10 cellular contexts compared by ENCODE assay signal in genomic region chr4:163542275-163542674, GRCh38. TPM values are rescaled to one million over a fixed set of nuclear protein-coding genes. Genes with fewer than 3 reads are reported as not detected.
DNase-seq lines count a peak whose midpoint lies in the region; ATAC-seq and TF ChIP-seq lines count a peak whose summit lies in the region.
"Had no signal": no experiment of that assay in that cellular context is flagged by ENCODE, and none has a peak within 500 bp of the region (broad histone marks: within the 10 kb centered on the region; RNA-seq: fewer than 3 reads in every experiment).

No MANE protein-coding gene starts in this region.

- no peaks in the 10 kb centered on the region for H3K9me3 Mint-ChIP-seq in WTC11

- CTCF ChIA-PET in HEK293 (lab: Yijun Ruan, JAX) (interaction anchor here (1.2 kb wide), 1 partner anchor 13 kb away, joined by 5 read pairs; no protein-coding TSS in a partner anchor), WTC11 (lab: Charles Lee) (no interaction called here)

- TF ChIP-seq CTCF in HEK293 (tag by site-specific recombination; IDR thresholded peaks at IDR 0.05) (no peak), WTC11 (IDR thresholded peaks at IDR 0.05) (no peak)

- no peak overlapping the region for H3K27ac ChIP-seq in HEK293 (ENCODE audit: extremely low read depth, low read depth, low read length)

- no peaks in the 10 kb centered on the region for H3K36me3 Mint-ChIP-seq in WTC11

- H3K9me3 ChIP-seq in HEK293 (ENCODE audit: control insufficient read depth, insufficient read depth, low read depth, low read length): no peaks in the 10 kb centered on the region

- ATAC-seq in WTC11: peak; percentile 19
- no peak for ATAC-seq in HG03139 (IDR thresholded peaks at IDR 0.05; ENCODE audit: unreplicated experiment)

- POLR2A ChIA-PET in HEK293 (lab: Yijun Ruan, JAX): no interaction called here
- POLR2A ChIA-PET in WTC11 (lab: Charles Lee): interaction anchor here (0.5 kb wide), 1 partner anchor 981 kb away, joined by 3 read pairs; no protein-coding TSS in a partner anchor

- peaks cover 8% of the 10 kb centered on the region for H3K4me1 Mint-ChIP-seq in WTC11

- no peak overlapping the region for H3K4me3 Mint-ChIP-seq in WTC11

- H3K27ac Mint-ChIP-seq in WTC11: no peak overlapping the region

- DNase-seq in A172 (ENCODE audit: low spot score) (peak; percentile 58), WTC11 (ENCODE audit: low spot score) (no peak), iris pigment epithelial cell (ENCODE audit: low read depth) (peak; percentile 70), anterior cingulate cortex (lab: John Stamatoyannopoulos, UW) (no peak)
- no peak for DNase-seq in activated naive CD4-positive, alpha-beta T cell treated with Interleukin-2 at 50 U/mL for 16 hours
- DNase-seq in central memory CD4-positive, alpha-beta T cell: no peak
- DNase-seq: activated T-cell treated with anti-CD3 and anti-CD28 coated beads, Interleukin-2, amount 50 U/mL, for 48 hours; NCI-H2171 had no signal

- no peak overlapping the region for H3K4me3 ChIP-seq in HEK293 (ENCODE audit: low read depth, low read length)

- H3K27me3 Mint-ChIP-seq in WTC11 (ENCODE audit: low read depth): no peaks in the 10 kb centered on the region

- H3K4me1 ChIP-seq in HEK293 (ENCODE audit: control insufficient read depth, insufficient read depth, low read length): no peaks in the 10 kb centered on the region

- no peaks in the 10 kb centered on the region for H3K36me3 ChIP-seq in HEK293 (ENCODE audit: control insufficient read depth in 2 of 2, insufficient read depth in 1 of 2, low read length in 2 of 2)

TF ChIP-seq in HEK293, 187 proteins besides CTCF, POLR2A, EP300 and RAD21:
- TF ChIP-seq ZNF501 (tag by site-specific recombination; IDR thresholded peaks at IDR 0.05) (no peak), ZNF10 (tag by site-specific recombination; IDR thresholded peaks at IDR 0.05) (peak; percentile 52; the same call in 1 of the 2 replicates)
TF ChIP-seq in HEK293: peak in this region for 1.

TF ChIP-seq in WTC11, 78 proteins besides CTCF, POLR2A, EP300 and RAD21:
- TF ChIP-seq MYBL2 (CRISPR knock-in tag; IDR thresholded peaks at IDR 0.05) (no peak), E2F5 (CRISPR knock-in tag; IDR thresholded peaks at IDR 0.05) (no peak), ZNF138 (CRISPR knock-in tag; conservative IDR thresholded peaks at IDR 0.05) (no peak), ELF4 (CRISPR knock-in tag; IDR thresholded peaks at IDR 0.05; ENCODE audit: low read depth) (no peak), JAZF1 (CRISPR knock-in tag; IDR thresholded peaks at IDR 0.05) (no peak), ZNF532 (CRISPR knock-in tag; IDR thresholded peaks at IDR 0.05; ENCODE audit: borderline replicate concordance) (no peak), ZNF425 (CRISPR knock-in tag; conservative IDR thresholded peaks at IDR 0.05) (no peak), ZNF396 (CRISPR knock-in tag; IDR thresholded peaks at IDR 0.05; ENCODE audit: borderline replicate concordance) (no peak), FOXJ3 (CRISPR knock-in tag; IDR thresholded peaks at IDR 0.05; ENCODE audit: borderline replicate concordance) (no peak), USF2 (CRISPR knock-in tag; IDR thresholded peaks at IDR 0.05) (no peak), HMGXB4 (CRISPR knock-in tag; IDR thresholded peaks at IDR 0.05) (no peak), ZSCAN18 (CRISPR knock-in tag; IDR thresholded peaks at IDR 0.05) (no peak)

RNA-seq across cellular contexts. Expression of gene TMA16, which starts 47.8 kb away (rescaled TPM):
- total RNA-seq in A172 (2014; rRNA removed; shearing (Covaris generic)): 54.5 and 72.0 TPM in 2 replicates
- 63.7 to 64.9 TPM (median 64.8 TPM) in 3 replicates for total RNA-seq in WTC11 (2021)

Comparison
In these comparisons a context has a peak if more than half of its experiments do, and no peak if none do; other contexts are left out.
1. DNase-seq: peak in A172 (single experiment) and iris pigment epithelial cell (single experiment); none in WTC11 (single experiment), activated naive CD4-positive, alpha-beta T cell treated with Interleukin-2 at 50 U/mL for 16 hours (single experiment), central memory CD4-positive, alpha-beta T cell (single experiment) and anterior cingulate cortex (0 of 58).